In genomic region chr6:31776563-31776960, GRCh38 we compare ENCODE assay signal across 8 cellular contexts. TPM values are rescaled to one million over a fixed set of nuclear protein-coding genes. Genes with fewer than 3 reads are reported as not detected.
DNase-seq lines count a peak whose midpoint lies in the region; ATAC-seq and TF ChIP-seq lines count a peak whose summit lies in the region.

No MANE protein-coding gene starts in this region.

- H3K27me3 ChIP-seq in A673 (replicated peaks; ENCODE audit: insufficient read depth, low read depth, low read length, poor library complexity): no peaks in the 10 kb centered on the region
- H3K27me3 ChIP-seq in GM23338 (ENCODE audit: insufficient read depth): no peaks in the 10 kb centered on the region
- no peaks in the 10 kb centered on the region for H3K27me3 ChIP-seq in right lobe of liver

- no peaks in the 10 kb centered on the region for H3K79me2 ChIP-seq in GM23338 (replicated peaks; ENCODE audit: insufficient read depth)

- CTCF ChIA-PET in A673 (lab: Charles Lee): no interaction called here

- DNase-seq in A673 (ENCODE audit: low spot score) (no peak), GM23338 (ENCODE audit: low spot score) (peak; percentile 28), right lobe of liver (no peak), NCI-H774 (lab: John Stamatoyannopoulos, UW) (no peak)
- no peak for DNase-seq in activated T-helper 1 cell treated with anti-CD3 and anti-CD28 coated beads, Interleukin-12 subunit alpha, Interleukin-12 subunit beta, Interleukin-2, Interleukin-4 antibody, amounts not matched to agents 30 ng/mL and 10 ng/mL and 1 ng/mL, durations not matched to agents 14 hours and 24 hours and 36 hours (ENCODE audit: low spot score)

- no peak overlapping the region for H3K4me3 ChIP-seq in A673 (ENCODE audit: low read depth, low read length, poor library complexity, severe bottlenecking)
- H3K4me3 ChIP-seq in GM23338: no peak overlapping the region
- peak overlapping the region; percentile 1 to 23 (median 18) for H3K4me3 ChIP-seq in right lobe of liver

- 0 out of 2 replicates have a peak overlapping the region, but pooled peaks have one; percentile 45 for H3K27ac Mint-ChIP-seq in GM23338
- peak overlapping the region; percentile 87 for H3K27ac Mint-ChIP-seq in activated T-helper 1 cell treated with anti-CD3 and anti-CD28 coated beads, Interleukin-12 subunit alpha, Interleukin-12 subunit beta, Interleukin-2, Interleukin-4 antibody, amounts not matched to agents 30 ng/mL and 10 ng/mL and 1 ng/mL, durations not matched to agents 14 hours and 24 hours and 36 hours

- intact Hi-C loops in A673 (cut with micrococcal nuclease; ENCODE audit: unreplicated experiment) (no loop called here), right lobe of liver (cut with DNase I) (loop anchor here (10.0 kb wide), 1 partner anchor 58 kb away; no protein-coding TSS in a partner anchor)
- intact Hi-C loops in activated T-helper 1 cell treated with anti-CD3 and anti-CD28 coated beads, Interleukin-12 subunit alpha, Interleukin-12 subunit beta, Interleukin-2, Interleukin-4 antibody, amounts not matched to agents 30 ng/mL and 10 ng/mL and 1 ng/mL, durations not matched to agents 14 hours and 24 hours and 36 hours (cut with micrococcal nuclease): loop anchor here (2.0 kb wide), 3 partner anchors 36 to 74 kb away; partner anchors contain the start of gene ABHD16A

- no peaks in the 10 kb centered on the region for H3K9me2 ChIP-seq in GM23338 (ENCODE audit: insufficient read depth)

- H2AFZ ChIP-seq in GM23338: no peak overlapping the region

- ATAC-seq in GM23338: peak; percentile 14
- peak in 3 of 4 donors; percentile 1 to 3 (median 2) for ATAC-seq in right lobe of liver
- ATAC-seq in GM19463 (IDR thresholded peaks at IDR 0.05; ENCODE audit: unreplicated experiment): no peak
- no peak for ATAC-seq in HG02852 (IDR thresholded peaks at IDR 0.05; ENCODE audit: unreplicated experiment)
- no peak for ATAC-seq in HG03025 (IDR thresholded peaks at IDR 0.05; ENCODE audit: low FRiP score, unreplicated experiment)

- 0 out of 2 replicates have a peak overlapping the region, but pooled peaks have one; percentile 20 for H3K4me2 ChIP-seq in GM23338

- BruUV-seq in A673 (replicated peaks; lab: Mats Ljungman, UMichigan): no TSS peak

- TF ChIP-seq POLR2A in right lobe of liver (IDR thresholded peaks at IDR 0.05): no peak

- H3K4me1 ChIP-seq in A673 (ENCODE audit: insufficient read depth, low read length, poor library complexity, severe bottlenecking) (peaks cover 11% of the 10 kb centered on the region), GM23338 (ENCODE audit: insufficient read depth) (no peaks in the 10 kb centered on the region), right lobe of liver (peaks cover 0 to 30% (median 6%) of the 10 kb centered on the region in 4 donors)

- H3K9me3 Mint-ChIP-seq in GM23338: no peaks in the 10 kb centered on the region
- no peaks in the 10 kb centered on the region for H3K9me3 Mint-ChIP-seq in activated T-helper 1 cell treated with anti-CD3 and anti-CD28 coated beads, Interleukin-12 subunit alpha, Interleukin-12 subunit beta, Interleukin-2, Interleukin-4 antibody, amounts not matched to agents 30 ng/mL and 10 ng/mL and 1 ng/mL, durations not matched to agents 14 hours and 24 hours and 36 hours

- peaks cover 4% of the 10 kb centered on the region; the same call in 1 of the 2 replicates for H3F3A ChIP-seq in GM23338 (replicated peaks; ENCODE audit: low read depth)

- peaks cover 23% of the 10 kb centered on the region for H3K27me3 Mint-ChIP-seq in GM23338 (ENCODE audit: insufficient read depth, low read depth, poor library complexity)
- no peaks in the 10 kb centered on the region for H3K27me3 Mint-ChIP-seq in activated T-helper 1 cell treated with anti-CD3 and anti-CD28 coated beads, Interleukin-12 subunit alpha, Interleukin-12 subunit beta, Interleukin-2, Interleukin-4 antibody, amounts not matched to agents 30 ng/mL and 10 ng/mL and 1 ng/mL, durations not matched to agents 14 hours and 24 hours and 36 hours (ENCODE audit: insufficient read depth)

- H3K36me3 ChIP-seq in A673 (ENCODE audit: insufficient read depth, low read length, poor library complexity, severe bottlenecking): peaks cover 37% of the 10 kb centered on the region
- no peaks in the 10 kb centered on the region for H3K36me3 ChIP-seq in GM23338 (ENCODE audit: insufficient read depth)
- peaks cover 0 to 18% (median 8%) of the 10 kb centered on the region in 4 donors for H3K36me3 ChIP-seq in right lobe of liver

- no peaks in the 10 kb centered on the region for H3K9me3 ChIP-seq in A673 (ENCODE audit: low read depth, low read length, poor library complexity, severe bottlenecking)
- H3K9me3 ChIP-seq in right lobe of liver: no peaks in the 10 kb centered on the region

- H3K36me3 Mint-ChIP-seq in GM23338 (ENCODE audit: low read depth): peaks cover 23% of the 10 kb centered on the region
- H3K36me3 Mint-ChIP-seq in activated T-helper 1 cell treated with anti-CD3 and anti-CD28 coated beads, Interleukin-12 subunit alpha, Interleukin-12 subunit beta, Interleukin-2, Interleukin-4 antibody, amounts not matched to agents 30 ng/mL and 10 ng/mL and 1 ng/mL, durations not matched to agents 14 hours and 24 hours and 36 hours (ENCODE audit: low read depth): peaks cover 12% of the 10 kb centered on the region

- TF ChIP-seq CTCF in A673 (conservative IDR thresholded peaks at IDR 0.05; ENCODE audit: low read depth, low read length) (no peak), GM23338 (conservative IDR thresholded peaks at IDR 0.05; ENCODE audit: low read depth in 2 of 2) (no peak), right lobe of liver (IDR thresholded peaks at IDR 0.05) (no peak)

- no peaks in the 10 kb centered on the region; the same call in 1 of the 2 replicates for H4K20me1 ChIP-seq in GM23338 (replicated peaks; ENCODE audit: insufficient read depth)

- 0% methylated on average over 3 of the region's 13 CpGs for WGBS in right lobe of liver (ENCODE audit: insufficient coverage, low coverage, low lambda C conversion rate, missing lambda C conversion rate)

- no peaks in the 10 kb centered on the region for H3K4me1 Mint-ChIP-seq in GM23338
- H3K4me1 Mint-ChIP-seq in activated T-helper 1 cell treated with anti-CD3 and anti-CD28 coated beads, Interleukin-12 subunit alpha, Interleukin-12 subunit beta, Interleukin-2, Interleukin-4 antibody, amounts not matched to agents 30 ng/mL and 10 ng/mL and 1 ng/mL, durations not matched to agents 14 hours and 24 hours and 36 hours (ENCODE audit: low read depth): peaks cover 26% of the 10 kb centered on the region

- POLR2A ChIA-PET in A673 (lab: Charles Lee; ENCODE audit: low non-redundant PET): no interaction called here

- H3K27ac ChIP-seq in A673 (ENCODE audit: low read depth, low read length, poor library complexity, severe bottlenecking) (peak overlapping the region; percentile 47), GM23338 (ENCODE audit: low read depth) (no peak overlapping the region), right lobe of liver (peak overlapping the region; percentile 52 to 61 (median 58))

- no peak overlapping the region for H3K4me3 Mint-ChIP-seq in GM23338
- H3K4me3 Mint-ChIP-seq in activated T-helper 1 cell treated with anti-CD3 and anti-CD28 coated beads, Interleukin-12 subunit alpha, Interleukin-12 subunit beta, Interleukin-2, Interleukin-4 antibody, amounts not matched to agents 30 ng/mL and 10 ng/mL and 1 ng/mL, durations not matched to agents 14 hours and 24 hours and 36 hours: no peak overlapping the region

RNA-seq across cellular contexts. Expression of gene VWA7, which starts 0.6 kb away (rescaled TPM):
- total RNA-seq in A673 (2021) (2.7 and 2.8 TPM in 2 replicates), right lobe of liver (1 to 10 TPM; 1.2 to 5.2 (median 2.7) TPM)
- total RNA-seq in GM23338 (2014; rRNA removed; shearing (Covaris generic)): 0.07 and 0.12 TPM in 2 replicates
- 0.36 and 0.75 TPM in 2 replicates for polyA plus RNA-seq in GM23338 (2016; fragmentation: Nextera tagmentation; extraction: Ambion mirVana)
- total RNA-seq in activated T-helper 1 cell treated with anti-CD3 and anti-CD28 coated beads, Interleukin-12 subunit alpha, Interleukin-12 subunit beta, Interleukin-2, Interleukin-4 antibody, amounts not matched to agents 30 ng/mL and 10 ng/mL and 1 ng/mL, durations not matched to agents 14 hours and 24 hours and 36 hours: 2.9 and 5.0 TPM in 2 replicates

RNA-seq across cellular contexts. Expression of gene SAPCD1, which starts 14.1 kb away (rescaled TPM):
- total RNA-seq in A673 (2021): 9.9 and 19.9 TPM in 2 replicates
- 3.9 TPM in 1 of 2 replicates, not detected in the other for total RNA-seq in GM23338 (2014; rRNA removed; shearing (Covaris generic))
- polyA plus RNA-seq in GM23338 (2016; fragmentation: Nextera tagmentation; extraction: Ambion mirVana): 4.5 and 5.0 TPM in 2 replicates
- total RNA-seq in activated T-helper 1 cell treated with anti-CD3 and anti-CD28 coated beads, Interleukin-12 subunit alpha, Interleukin-12 subunit beta, Interleukin-2, Interleukin-4 antibody, amounts not matched to agents 30 ng/mL and 10 ng/mL and 1 ng/mL, durations not matched to agents 14 hours and 24 hours and 36 hours: 16.7 and 17.0 TPM in 2 replicates
- total RNA-seq in right lobe of liver: 1 to 10 TPM in 2 of 6 experiments, under 1 TPM in 3, not detected in 1; 0.62 to 1.6 (median 0.90) TPM

RNA-seq across cellular contexts. Expression of gene VARS1, which starts 19.0 kb away (rescaled TPM):
- total RNA-seq in A673 (2021) (233 and 247 TPM in 2 replicates), right lobe of liver (10 to 100 TPM; 31.0 to 58.1 (median 41.0) TPM)
- 137 and 153 TPM in 2 replicates for total RNA-seq in GM23338 (2014; rRNA removed; shearing (Covaris generic))
- polyA plus RNA-seq in GM23338 (2016; fragmentation: Nextera tagmentation; extraction: Ambion mirVana): 66.0 and 71.2 TPM in 2 replicates
- 150 and 161 TPM in 2 replicates for total RNA-seq in activated T-helper 1 cell treated with anti-CD3 and anti-CD28 coated beads, Interleukin-12 subunit alpha, Interleukin-12 subunit beta, Interleukin-2, Interleukin-4 antibody, amounts not matched to agents 30 ng/mL and 10 ng/mL and 1 ng/mL, durations not matched to agents 14 hours and 24 hours and 36 hours

RNA-seq across cellular contexts. Expression of gene LSM2, which starts 30.2 kb away (rescaled TPM):
- total RNA-seq in A673 (2021) (99.8 and 104 TPM in 2 replicates), right lobe of liver (10 to 100 TPM; 11.0 to 26.1 (median 11.6) TPM)
- 93.5 and 106 TPM in 2 replicates for total RNA-seq in GM23338 (2014; rRNA removed; shearing (Covaris generic))
- 140 and 143 TPM in 2 replicates for polyA plus RNA-seq in GM23338 (2016; fragmentation: Nextera tagmentation; extraction: Ambion mirVana)
- total RNA-seq in activated T-helper 1 cell treated with anti-CD3 and anti-CD28 coated beads, Interleukin-12 subunit alpha, Interleukin-12 subunit beta, Interleukin-2, Interleukin-4 antibody, amounts not matched to agents 30 ng/mL and 10 ng/mL and 1 ng/mL, durations not matched to agents 14 hours and 24 hours and 36 hours: 136 and 137 TPM in 2 replicates

RNA-seq across cellular contexts. Expression of gene MSH5, which starts 36.8 kb away (rescaled TPM):
- total RNA-seq in A673 (2021) (76.4 and 102 TPM in 2 replicates), right lobe of liver (1 to 10 TPM; 3.2 to 8.5 (median 4.3) TPM)
- total RNA-seq in GM23338 (2014; rRNA removed; shearing (Covaris generic)): 23.9 and 27.2 TPM in 2 replicates
- 12.1 and 12.8 TPM in 2 replicates for polyA plus RNA-seq in GM23338 (2016; fragmentation: Nextera tagmentation; extraction: Ambion mirVana)
- total RNA-seq in activated T-helper 1 cell treated with anti-CD3 and anti-CD28 coated beads, Interleukin-12 subunit alpha, Interleukin-12 subunit beta, Interleukin-2, Interleukin-4 antibody, amounts not matched to agents 30 ng/mL and 10 ng/mL and 1 ng/mL, durations not matched to agents 14 hours and 24 hours and 36 hours: 80.5 and 83.4 TPM in 2 replicates

Comparison
In these comparisons a context has a peak if more than half of its experiments do, and no peak if none do; other contexts are left out.
1. H3K4me3 ChIP-seq: peak in right lobe of liver (3 of 3); none in A673 (single experiment) and GM23338 (single experiment).
2. ATAC-seq: peak in GM23338 (single experiment) and right lobe of liver (3 of 4); none in GM19463 (single experiment), HG02852 (single experiment) and HG03025 (single experiment).